Comparison of ENCODE assay signal across 15 cellular contexts in the genomic region with DNA sequence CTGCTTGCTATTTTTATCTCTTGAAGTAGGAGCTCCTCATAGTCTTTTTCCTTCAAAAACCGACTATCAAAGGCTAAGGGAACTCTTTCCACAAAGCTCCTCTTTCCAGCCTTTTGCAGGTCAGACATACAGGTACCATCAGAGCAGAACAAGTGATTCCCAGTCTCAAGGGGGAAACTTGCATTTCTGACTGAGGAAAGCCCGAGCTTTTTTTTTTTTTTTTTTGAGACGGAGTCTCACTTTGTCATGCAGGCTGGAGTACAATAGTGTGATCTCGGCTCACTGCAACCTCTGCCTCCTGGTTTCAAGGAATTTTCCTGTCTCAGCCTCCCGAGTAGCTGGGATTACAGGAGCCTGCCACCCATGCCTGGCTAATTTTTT. TPM values are rescaled to one million over a fixed set of nuclear protein-coding genes. Genes with fewer than 3 reads are reported as not detected.
DNase-seq lines count a peak whose midpoint lies in the region; ATAC-seq, FAIRE-seq and TF ChIP-seq lines count a peak whose summit lies in the region.
"Had no signal": no experiment of that assay in that cellular context is flagged by ENCODE, and none has a peak within 500 bp of the region (broad histone marks: within the 10 kb centered on the region; RNA-seq: fewer than 3 reads in every experiment).

No MANE protein-coding gene starts in this region.

- H2AFZ ChIP-seq in keratinocyte (ENCODE audit: control insufficient read depth, low read length): peak overlapping the region; percentile 46

- H3K4me3 Mint-ChIP-seq in activated T-helper 1 cell treated with anti-CD3 and anti-CD28 coated beads, Interleukin-12 subunit alpha, Interleukin-12 subunit beta, Interleukin-2, Interleukin-4 antibody, amounts not matched to agents 30 ng/mL and 10 ng/mL and 1 ng/mL, durations not matched to agents 14 hours and 24 hours and 36 hours: peak overlapping the region; percentile 3

- no peaks in the 10 kb centered on the region for H4K20me1 ChIP-seq in keratinocyte (ENCODE audit: control insufficient read depth, extremely low read depth, insufficient read depth, low read length)

- peaks cover 22% of the 10 kb centered on the region for H3K4me1 Mint-ChIP-seq in activated T-helper 1 cell treated with anti-CD3 and anti-CD28 coated beads, Interleukin-12 subunit alpha, Interleukin-12 subunit beta, Interleukin-2, Interleukin-4 antibody, amounts not matched to agents 30 ng/mL and 10 ng/mL and 1 ng/mL, durations not matched to agents 14 hours and 24 hours and 36 hours (ENCODE audit: low read depth)

- CTCF ChIA-PET in AG04449 (lab: Yijun Ruan, JAX): interaction anchor here (0.7 to 1.6 kb wide), 4 partner anchors 16 to 139 kb away, joined by 3 to 6 read pairs (median 4); no protein-coding TSS in a partner anchor

- H3K27ac ChIP-seq in keratinocyte (ENCODE audit: control insufficient read depth, insufficient read depth, low read length): peak overlapping the region; percentile 41
- H3K27ac ChIP-seq in caudate nucleus (ENCODE audit: low read depth, low read length): no peak overlapping the region
- H3K27ac ChIP-seq: psoas muscle had no signal

- peak; percentile 8 for ATAC-seq in GM18868 (IDR thresholded peaks at IDR 0.05; ENCODE audit: unreplicated experiment)
- no peak for ATAC-seq in HG03108 (IDR thresholded peaks at IDR 0.05; ENCODE audit: unreplicated experiment)
- no peak for ATAC-seq in GM19035 (IDR thresholded peaks at IDR 0.05; ENCODE audit: unreplicated experiment)
- no peak for ATAC-seq in GM21423 (IDR thresholded peaks at IDR 0.05; ENCODE audit: unreplicated experiment)
- ATAC-seq: psoas muscle had no signal

- peak overlapping the region; percentile 93 for H3K27ac Mint-ChIP-seq in activated T-helper 1 cell treated with anti-CD3 and anti-CD28 coated beads, Interleukin-12 subunit alpha, Interleukin-12 subunit beta, Interleukin-2, Interleukin-4 antibody, amounts not matched to agents 30 ng/mL and 10 ng/mL and 1 ng/mL, durations not matched to agents 14 hours and 24 hours and 36 hours

- peak overlapping the region; percentile 37 for H3K4me2 ChIP-seq in keratinocyte (ENCODE audit: control insufficient read depth, extremely low read depth, insufficient read depth, low read depth, low read length)

- dilution Hi-C loops in keratinocyte (cut with MboI; ENCODE audit: extremely low pct_ligation_motif_present, low sequenced_read_pairs): no loop called here

- H3K4me3 ChIP-seq in AG04449 (ENCODE audit: low read depth, low read length) (peak overlapping the region; percentile 24), keratinocyte (ENCODE audit: control insufficient read depth in 2 of 3, extremely low read depth in 1 of 3, insufficient read depth in 2 of 3, low read depth in 1 of 3, low read length in 3 of 3) (no peak overlapping the region)
- H3K4me3 ChIP-seq: psoas muscle had no signal

- no peak for DNase-seq in AG04449 (ENCODE audit: low read depth, low spot score)
- DNase-seq in activated T-helper 1 cell treated with anti-CD3 and anti-CD28 coated beads, Interleukin-12 subunit alpha, Interleukin-12 subunit beta, Interleukin-2, Interleukin-4 antibody, amounts not matched to agents 30 ng/mL and 10 ng/mL and 1 ng/mL, durations not matched to agents 14 hours and 24 hours and 36 hours (ENCODE audit: low spot score): no peak
- DNase-seq in keratinocyte (ENCODE audit: low read depth, low spot score): no peak
- DNase-seq in caudate nucleus (lab: John Stamatoyannopoulos, UW): no peak
- DNase-seq: C1 segment of cervical spinal cord, NCI-H1092, psoas muscle had no signal

- no peaks in the 10 kb centered on the region for H3K79me2 ChIP-seq in keratinocyte (ENCODE audit: control insufficient read depth, insufficient read depth, low read length)

- H3K36me3 Mint-ChIP-seq in activated T-helper 1 cell treated with anti-CD3 and anti-CD28 coated beads, Interleukin-12 subunit alpha, Interleukin-12 subunit beta, Interleukin-2, Interleukin-4 antibody, amounts not matched to agents 30 ng/mL and 10 ng/mL and 1 ng/mL, durations not matched to agents 14 hours and 24 hours and 36 hours (ENCODE audit: low read depth): peaks cover 21% of the 10 kb centered on the region

- H3K9me1 ChIP-seq in keratinocyte (ENCODE audit: control insufficient read depth, extremely low read depth, insufficient read depth, low read length): no peaks in the 10 kb centered on the region

- FAIRE-seq in keratinocyte (lab: Jason Lieb, UNC): no peak
- FAIRE-seq: bronchial epithelial cell, endometrium had no signal

- no peak overlapping the region for H3K9ac ChIP-seq in keratinocyte (ENCODE audit: control insufficient read depth, extremely low read depth, insufficient read depth, low read length)

- POLR2A ChIA-PET in AG04449 (lab: Yijun Ruan, JAX): interaction anchor here (0.6 to 1.8 kb wide), 4 partner anchors 10 to 15 kb away, joined by 4 to 14 read pairs (median 6); no protein-coding TSS in a partner anchor

- no peaks in the 10 kb centered on the region for H3K27me3 Mint-ChIP-seq in activated T-helper 1 cell treated with anti-CD3 and anti-CD28 coated beads, Interleukin-12 subunit alpha, Interleukin-12 subunit beta, Interleukin-2, Interleukin-4 antibody, amounts not matched to agents 30 ng/mL and 10 ng/mL and 1 ng/mL, durations not matched to agents 14 hours and 24 hours and 36 hours (ENCODE audit: insufficient read depth)
- H3K27me3 Mint-ChIP-seq: IgD-negative memory B cell had no signal

- TF ChIP-seq CTCF in AG04449 (IDR thresholded peaks at IDR 0.05; ENCODE audit: insufficient read depth, low read length, missing control alignments) (no peak), keratinocyte (optimal IDR thresholded peaks at IDR 0.05 in 1 of 3, IDR thresholded peaks at IDR 0.05 in 1 of 3, conservative IDR thresholded peaks at IDR 0.05 in 1 of 3; ENCODE audit: extremely low read depth in 1 of 3, insufficient read depth in 2 of 3, low read length in 3 of 3) (no peak)

- no peaks in the 10 kb centered on the region for H3K4me1 ChIP-seq in keratinocyte (ENCODE audit: control insufficient read depth, extremely low read depth, insufficient read depth, low read length)
- H3K4me1 ChIP-seq: psoas muscle had no signal

- intact Hi-C loops in activated T-helper 1 cell treated with anti-CD3 and anti-CD28 coated beads, Interleukin-12 subunit alpha, Interleukin-12 subunit beta, Interleukin-2, Interleukin-4 antibody, amounts not matched to agents 30 ng/mL and 10 ng/mL and 1 ng/mL, durations not matched to agents 14 hours and 24 hours and 36 hours (cut with micrococcal nuclease): loop anchor here (1.0 to 10.0 kb wide), 4 partner anchors 32 to 300 kb away; a partner anchor contains a TSS

- H3K9me3 Mint-ChIP-seq in activated T-helper 1 cell treated with anti-CD3 and anti-CD28 coated beads, Interleukin-12 subunit alpha, Interleukin-12 subunit beta, Interleukin-2, Interleukin-4 antibody, amounts not matched to agents 30 ng/mL and 10 ng/mL and 1 ng/mL, durations not matched to agents 14 hours and 24 hours and 36 hours: peaks cover 29% of the 10 kb centered on the region

- peaks cover 12% of the 10 kb centered on the region for H3K9me3 ChIP-seq in keratinocyte (ENCODE audit: control insufficient read depth, low read depth, low read length)
- H3K9me3 ChIP-seq: psoas muscle had no signal

- no peaks in the 10 kb centered on the region for H3K36me3 ChIP-seq in keratinocyte (ENCODE audit: control insufficient read depth in 2 of 2, extremely low read depth in 1 of 2, insufficient read depth in 2 of 2, low read length in 2 of 2)

- H3K27me3 ChIP-seq in keratinocyte (ENCODE audit: control insufficient read depth, extremely low read depth, insufficient read depth, low read length): no peaks in the 10 kb centered on the region

RNA-seq across cellular contexts. Expression of a gene that starts 32.0 kb away (rescaled TPM):
- total RNA-seq in activated T-helper 1 cell treated with anti-CD3 and anti-CD28 coated beads, Interleukin-12 subunit alpha, Interleukin-12 subunit beta, Interleukin-2, Interleukin-4 antibody, amounts not matched to agents 30 ng/mL and 10 ng/mL and 1 ng/mL, durations not matched to agents 14 hours and 24 hours and 36 hours: 1.2 and 2.8 TPM in 2 replicates
- polyA plus RNA-seq in keratinocyte: 0.05 to 0.16 TPM (median 0.12 TPM) in 3 replicates
- not detected for polyA plus RNA-seq in keratinocyte (2011; ENCODE audit: low read depth)
- polyA plus RNA-seq in keratinocyte (2011; cell fraction: cytosol; rRNA removed): 0.09 TPM in 1 of 2 replicates, not detected in the other
- 0.12 and 0.31 TPM in 2 replicates for polyA plus RNA-seq in keratinocyte (2011; cell fraction: nucleus; rRNA removed)
- polyA plus RNA-seq in keratinocyte (2012; ENCODE audit: low replicate concordance): 0.08 TPM in 1 of 2 replicates, not detected in the other
- polyA minus RNA-seq in keratinocyte: 0.74 TPM in 1 of 3 replicates, not detected in the others
- not detected for polyA minus RNA-seq in keratinocyte (2011; cell fraction: cytosol; rRNA and poly(A)+ RNA removed)
- polyA minus RNA-seq in keratinocyte (2011; cell fraction: nucleus; rRNA and poly(A)+ RNA removed): 0.21 TPM in 1 of 2 replicates, not detected in the other
- total RNA-seq: bronchial epithelial cell, glomerular endothelial cell had no signal
